In the genomic region with DNA sequence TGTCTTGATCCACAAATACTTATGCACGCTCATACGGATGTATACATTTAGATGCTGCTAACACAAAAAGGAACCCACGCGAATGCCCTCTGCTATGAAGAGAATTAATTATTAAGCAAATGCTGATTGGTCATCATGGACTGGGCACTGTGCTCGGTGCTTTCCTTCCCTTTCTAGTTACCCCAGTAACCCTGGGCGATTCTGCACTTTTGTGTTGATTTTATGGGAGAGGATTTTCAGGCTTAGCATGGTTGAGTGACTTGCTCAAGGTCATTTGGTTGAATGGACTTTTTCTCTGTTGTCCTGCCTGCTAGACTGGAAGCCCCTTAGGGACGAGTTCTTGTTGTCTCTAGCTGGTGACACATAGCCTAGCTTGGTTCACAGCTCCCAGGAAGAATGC, we compare ENCODE assay signal across 7 cellular contexts.
A peak's percentile ranks its signal among the peaks of the same experiment; 100 is the strongest.
DNase-seq lines count a peak whose midpoint lies in the region; ATAC-seq, FAIRE-seq and TF ChIP-seq lines count a peak whose summit lies in the region.
"Not testable (repeated sequence)": the region's sequence is repeated elsewhere in the genome, so short reads cannot be mapped to it uniquely, and the experiment has no call there.

No MANE protein-coding gene starts in this region.

- peaks cover 15% of the 10 kb centered on the region for H3K4me1 Mint-ChIP-seq in neural progenitor cell

- H3K27me3 ChIP-seq in body of pancreas; HepG2 (ENCODE audit: control insufficient read depth in 1 of 2, insufficient read depth in 2 of 2, low read length in 2 of 2); neural progenitor cell; parathyroid adenoma (ENCODE audit: control insufficient read depth, insufficient read depth, low read length): not testable (repeated sequence)

- CTCF ChIA-PET in HepG2 (lab: Yijun Ruan, JAX; ENCODE audit: low intra/inter-chr PET ratio, low total read pairs), result not testable (repeated sequence)

- POLR2A ChIA-PET in HepG2 (lab: Yijun Ruan, JAX), result not testable (repeated sequence)

- not testable (repeated sequence) for TF ChIP-seq POLR2A in body of pancreas (IDR thresholded peaks at IDR 0.05); HepG2 (IDR thresholded peaks at IDR 0.05; ENCODE audit: insufficient read depth in 1 of 2, low read depth in 2 of 2, low read length in 2 of 2)

- TF ChIP-seq CTCF in body of pancreas (IDR thresholded peaks at IDR 0.05); HepG2 (CRISPR knock-in tag; IDR thresholded peaks at IDR 0.05); neural progenitor cell (IDR thresholded peaks at IDR 0.05); parathyroid adenoma (IDR thresholded peaks at IDR 0.05): not testable (repeated sequence)

- TF ChIP-seq RAD21 in HepG2 (CRISPR knock-in tag; IDR thresholded peaks at IDR 0.05), result not testable (repeated sequence)

- not testable (repeated sequence) for H3K4me1 ChIP-seq in body of pancreas, neural progenitor cell, parathyroid adenoma
- H3K4me1 ChIP-seq in HepG2 (ENCODE audit: insufficient read depth, low read length), result peaks cover 20% of the 10 kb centered on the region

- not testable (repeated sequence) for H4K20me1 ChIP-seq in HepG2 (ENCODE audit: insufficient read depth, low read length); neural progenitor cell (ENCODE audit: low read depth)

- H3K79me2 ChIP-seq in HepG2 (ENCODE audit: insufficient read depth, low read length); neural progenitor cell (ENCODE audit: low read depth); parathyroid adenoma: not testable (repeated sequence)

- H3K9me3 Mint-ChIP-seq in neural progenitor cell, result not testable (repeated sequence)

- BruUV-seq in HepG2 (replicated peaks; lab: Mats Ljungman, UMichigan), result not testable (repeated sequence)

- not testable (repeated sequence) for H3K4me3 Mint-ChIP-seq in neural progenitor cell

- ATAC-seq in body of pancreas (peak; percentile 65), HepG2 (peak; percentile 92)

- not testable (repeated sequence) for H3K27ac ChIP-seq in body of pancreas, neural progenitor cell
- H3K27ac ChIP-seq in HepG2 (ENCODE audit: extremely low read length, insufficient read depth, low read length) (peak overlapping the region; percentile 78), parathyroid adenoma (peak overlapping the region; percentile 74)

- intact Hi-C loops in body of pancreas (cut with DNase I); HepG2 (cut with micrococcal nuclease; ENCODE audit: unreplicated experiment): not testable (repeated sequence)

- in situ Hi-C loops in ACHN (cut with HindIII; ENCODE audit: low pct_ligation_motif_present, low pct_unique_long_range_greater_than_20kb, low sequenced_read_pairs); HepG2 (cut with HindIII; ENCODE audit: extremely low pct_ligation_motif_present, low pct_unique_long_range_greater_than_20kb): not testable (repeated sequence)

- TF ChIP-seq EP300 in HepG2 (IDR thresholded peaks at IDR 0.05; ENCODE audit: low read depth in 2 of 2, low read length in 2 of 2); HepG2 (CRISPR knock-in tag; IDR thresholded peaks at IDR 0.05; ENCODE audit: borderline replicate concordance): not testable (repeated sequence)

- FAIRE-seq in RCC 7860 (lab: Jason Lieb, UNC), result peak; percentile 86
- not testable (repeated sequence) for FAIRE-seq in HepG2 (lab: Jason Lieb, UNC)

- peaks cover 18% of the 10 kb centered on the region for H3F3A ChIP-seq in neural progenitor cell (ENCODE audit: low read depth)

- H3K4me2 ChIP-seq in HepG2 (ENCODE audit: low read depth, low read length) (peak overlapping the region; percentile 75), neural progenitor cell (peak overlapping the region; percentile 15), parathyroid adenoma (ENCODE audit: low read length) (peak overlapping the region; percentile 55)

- peak; percentile 34 for DNase-seq in ACHN
- DNase-seq in RCC 7860 (ENCODE audit: low spot score); body of pancreas; neural progenitor cell (ENCODE audit: low spot score): not testable (repeated sequence)
- DNase-seq in kidney tubule cell (ENCODE audit: low spot score), result peak; percentile 17
- peak; percentile 30 for DNase-seq in HepG2 (ENCODE audit: low spot score)

- WGBS in body of pancreas, 2 donors, result 71 to 74% methylated on average over 4 to 5 of the region's 7 CpGs
- WGBS in HepG2 (ENCODE audit: low lambda C conversion rate), result 29% methylated on average over 5 of the region's 7 CpGs

- not testable (repeated sequence) for H3K9me3 ChIP-seq in body of pancreas; HepG2 (ENCODE audit: low read length); neural progenitor cell (ENCODE audit: low read depth); parathyroid adenoma (ENCODE audit: control insufficient read depth, low read length)

- H3K27ac Mint-ChIP-seq in neural progenitor cell, result not testable (repeated sequence)

- not testable (repeated sequence) for H3K27me3 Mint-ChIP-seq in neural progenitor cell (ENCODE audit: insufficient read depth, low read depth)

- H3K36me3 Mint-ChIP-seq in neural progenitor cell, result not testable (repeated sequence)

- H3K9ac ChIP-seq in HepG2 (ENCODE audit: insufficient read depth, low read depth, low read length), result peak overlapping the region; percentile 62
- not testable (repeated sequence) for H3K9ac ChIP-seq in neural progenitor cell, parathyroid adenoma

- not testable (repeated sequence) for H2AFZ ChIP-seq in HepG2 (ENCODE audit: low read length); neural progenitor cell (replicated peaks)
- H2AFZ ChIP-seq in parathyroid adenoma, result peak overlapping the region; percentile 31

- not testable (repeated sequence) for H3K36me3 ChIP-seq in body of pancreas (replicated peaks in 1 of 2; ENCODE audit: insufficient read depth in 1 of 2, low read depth in 2 of 2); HepG2 (replicated peaks in 1 of 2; ENCODE audit: control insufficient read depth in 1 of 2, insufficient read depth in 2 of 2, low read length in 2 of 2); neural progenitor cell; parathyroid adenoma (ENCODE audit: control insufficient read depth, insufficient read depth, low read length)

- not testable (repeated sequence) for H3K4me3 ChIP-seq in body of pancreas; neural progenitor cell; parathyroid adenoma (ENCODE audit: low read depth, low read length)
- peak overlapping the region in 1 of 3 experiments; percentile 9; a peak in 1 of 6 replicates for H3K4me3 ChIP-seq in HepG2 (replicated peaks in 1 of 3; ENCODE audit: insufficient read depth in 1 of 3, low read depth in 2 of 3, low read length in 3 of 3)

TF ChIP-seq in HepG2, 621 proteins besides CTCF, POLR2A, EP300 and RAD21 (continues in another document):
- TF ChIP-seq MED1 (CRISPR knock-in tag; IDR thresholded peaks at IDR 0.05) (0 out of 2 replicates have a peak, but pooled peaks have one; percentile 4), ZNF335 (CRISPR knock-in tag; IDR thresholded peaks at IDR 0.05) (peak; percentile 20; the same call in 1 of the 2 replicates), SAP130 (CRISPR knock-in tag; IDR thresholded peaks at IDR 0.05; ENCODE audit: low read depth) (peak; percentile 42)
- TF ChIP-seq, protein P1, sequence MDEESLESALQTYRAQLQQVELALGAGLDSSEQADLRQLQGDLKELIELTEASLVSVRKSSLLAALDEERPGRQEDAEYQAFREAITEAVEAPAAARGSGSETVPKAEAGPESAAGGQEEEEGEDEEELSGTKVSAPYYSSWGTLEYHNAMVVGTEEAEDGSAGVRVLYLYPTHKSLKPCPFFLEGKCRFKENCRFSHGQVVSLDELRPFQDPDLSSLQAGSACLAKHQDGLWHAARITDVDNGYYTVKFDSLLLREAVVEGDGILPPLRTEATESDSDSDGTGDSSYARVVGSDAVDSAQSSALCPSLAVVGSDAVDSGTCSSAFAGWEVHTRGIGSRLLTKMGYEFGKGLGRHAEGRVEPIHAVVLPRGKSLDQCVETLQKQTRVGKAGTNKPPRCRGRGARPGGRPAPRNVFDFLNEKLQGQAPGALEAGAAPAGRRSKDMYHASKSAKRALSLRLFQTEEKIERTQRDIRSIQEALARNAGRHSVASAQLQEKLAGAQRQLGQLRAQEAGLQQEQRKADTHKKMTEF (CRISPR knock-in tag; IDR thresholded peaks at IDR 0.05), result 0 out of 2 replicates have a peak, but pooled peaks have one; percentile 56

Comparison
In these comparisons a context has a peak if more than half of its experiments do, and no peak if none do; other contexts are left out.
1. H3K4me2 ChIP-seq: peak in every context shown above with its lines; median percentile 75 in HepG2; 55 in parathyroid adenoma; 15 in neural progenitor cell.